ENCODE assay signal across 23 cellular contexts in genomic region chr5:157381746-157382145, GRCh38.
A peak's percentile ranks its signal among the peaks of the same experiment; 100 is the strongest.
DNase-seq lines count a peak whose midpoint lies in the region; ATAC-seq and TF ChIP-seq lines count a peak whose summit lies in the region.
"Had no signal": no experiment of that assay in that cellular context is flagged by ENCODE, and none has a peak within 500 bp of the region (broad histone marks: within the 10 kb centered on the region; RNA-seq: fewer than 3 reads in every experiment).

No MANE protein-coding gene starts in this region.

- peaks cover 12% of the 10 kb centered on the region for H3K4me1 Mint-ChIP-seq in activated naive CD8-positive, alpha-beta T cell treated with anti-CD3 and anti-CD28 coated beads for 36 hours

- H3K4me1 ChIP-seq in cardiac muscle cell (ENCODE audit: low read depth) (peaks cover 32% of the 10 kb centered on the region), muscle layer of colon (ENCODE audit: insufficient read depth, low read length) (peaks cover 65% of the 10 kb centered on the region), transverse colon (peaks cover 0 to 12% (median 4%) of the 10 kb centered on the region in 4 donors)
- H3K4me1 ChIP-seq: esophagus squamous epithelium had no signal

- H3K4me3 Mint-ChIP-seq in activated naive CD8-positive, alpha-beta T cell treated with anti-CD3 and anti-CD28 coated beads for 36 hours: no peak overlapping the region
- H3K4me3 Mint-ChIP-seq: activated CD4-positive, alpha-beta memory T cell treated with anti-CD3 and anti-CD28 coated beads, Interleukin-2, amount 10 ng/mL, durations not matched to agents 7 days and 5 days; CD4-positive, alpha-beta memory T cell; memory B cell; nephron progenitor cell; stimulated activated memory B cell treated with anti-CD40 and anti-IgM and Interleukin-4, amounts not matched to agents 10 μg/mL and 1 μg/mL and 100 μg/mL, for 72 hours; type B pancreatic cell had no signal

- H3K27ac Mint-ChIP-seq in activated naive CD8-positive, alpha-beta T cell treated with anti-CD3 and anti-CD28 coated beads for 36 hours: peak overlapping the region; percentile 38
- H3K27ac Mint-ChIP-seq: activated CD4-positive, alpha-beta memory T cell treated with anti-CD3 and anti-CD28 coated beads, Interleukin-2, amount 10 ng/mL, durations not matched to agents 7 days and 5 days; memory B cell; nephron progenitor cell; stimulated activated memory B cell treated with anti-CD40 and anti-IgM and Interleukin-4, amounts not matched to agents 10 μg/mL and 1 μg/mL and 100 μg/mL, for 72 hours; type B pancreatic cell had no signal

- in situ Hi-C loops in transverse colon (cut with MboI; ENCODE audit: low pct_ligation_motif_present in 1 of 4, low pct_unique_long_range_greater_than_20kb in 1 of 4, low sequenced_read_pairs in 3 of 4): no loop called here

- WGBS in transverse colon (ENCODE audit: low coverage in 1 of 2), 2 donors: 79 to 85% methylated on average over 2 to 4 of the region's 4 CpGs

- no peak for DNase-seq in cardiac muscle cell (ENCODE audit: low read depth in 1 of 2, low spot score in 1 of 2)
- DNase-seq in left ventricle myocardium superior: no peak
- no peak for DNase-seq in activated naive CD8-positive, alpha-beta T cell treated with anti-CD3 and anti-CD28 coated beads for 36 hours
- no peak for DNase-seq in transverse colon
- no peak for DNase-seq in HuH-7.5 (ENCODE audit: low spot score)
- no peak for DNase-seq in T-helper 2 cell
- DNase-seq: activated CD4-positive, alpha-beta memory T cell treated with anti-CD3 and anti-CD28 coated beads, Interleukin-2, amount 10 ng/mL, durations not matched to agents 7 days and 5 days; CD4-positive, alpha-beta memory T cell; effector CD4-positive, alpha-beta T cell; esophagus squamous epithelium; KG1; kidney glomerular epithelial cell; MV-4-11; NCI-H1694 treated with DMSO at 0.1 percent for 48 hours; NCI-H774; nephron progenitor cell; SHP77 had no signal

- peak overlapping the region; percentile 100 for H3K27ac ChIP-seq in cardiac muscle cell
- peak overlapping the region; percentile 88 for H3K27ac ChIP-seq in muscle layer of colon (ENCODE audit: low read depth, low read length)
- H3K27ac ChIP-seq in transverse colon: peak overlapping the region; percentile 77 to 87 (median 84)
- H3K27ac ChIP-seq: VCaP had no signal

- peaks cover 34% of the 10 kb centered on the region for H3K36me3 Mint-ChIP-seq in activated naive CD8-positive, alpha-beta T cell treated with anti-CD3 and anti-CD28 coated beads for 36 hours

- no peak for TF ChIP-seq POLR2A in transverse colon (IDR thresholded peaks at IDR 0.05)

- no peaks in the 10 kb centered on the region for H3K27me3 Mint-ChIP-seq in activated naive CD8-positive, alpha-beta T cell treated with anti-CD3 and anti-CD28 coated beads for 36 hours
- H3K27me3 Mint-ChIP-seq: activated CD4-positive, alpha-beta memory T cell treated with anti-CD3 and anti-CD28 coated beads, Interleukin-2, amount 10 ng/mL, durations not matched to agents 7 days and 5 days; CD4-positive, alpha-beta memory T cell; memory B cell; stimulated activated memory B cell treated with anti-CD40 and anti-IgM and Interleukin-4, amounts not matched to agents 10 μg/mL and 1 μg/mL and 100 μg/mL, for 72 hours; type B pancreatic cell had no signal

- no peak overlapping the region for H3K9ac ChIP-seq in muscle layer of colon (ENCODE audit: low read length)

- H3K4me3 ChIP-seq in cardiac muscle cell: no peak overlapping the region
- H3K4me3 ChIP-seq in muscle layer of colon (ENCODE audit: low read depth in 1 of 2, low read length in 2 of 2): no peak overlapping the region
- no peak overlapping the region for H3K4me3 ChIP-seq in transverse colon
- H3K4me3 ChIP-seq: esophagus squamous epithelium had no signal

- TF ChIP-seq CTCF in cardiac muscle cell (IDR thresholded peaks at IDR 0.05; ENCODE audit: low read depth, low read length): no peak
- no peak for TF ChIP-seq CTCF in transverse colon (IDR thresholded peaks at IDR 0.05)

- no peaks in the 10 kb centered on the region for H3K9me3 ChIP-seq in cardiac muscle cell (ENCODE audit: low read depth)
- no peaks in the 10 kb centered on the region for H3K9me3 ChIP-seq in muscle layer of colon (ENCODE audit: low read length)
- no peaks in the 10 kb centered on the region for H3K9me3 ChIP-seq in transverse colon
- H3K9me3 ChIP-seq: esophagus squamous epithelium had no signal

- no peaks in the 10 kb centered on the region for H3K9me3 Mint-ChIP-seq in activated naive CD8-positive, alpha-beta T cell treated with anti-CD3 and anti-CD28 coated beads for 36 hours
- H3K9me3 Mint-ChIP-seq: activated CD4-positive, alpha-beta memory T cell treated with anti-CD3 and anti-CD28 coated beads, Interleukin-2, amount 10 ng/mL, durations not matched to agents 7 days and 5 days; CD4-positive, alpha-beta memory T cell; memory B cell; nephron progenitor cell; stimulated activated memory B cell treated with anti-CD40 and anti-IgM and Interleukin-4, amounts not matched to agents 10 μg/mL and 1 μg/mL and 100 μg/mL, for 72 hours; type B pancreatic cell had no signal

- intact Hi-C loops in left ventricle myocardium superior (cut with micrococcal nuclease): no loop called here
- intact Hi-C loops in transverse colon (cut with DNase I; ENCODE audit: low total_unique reads): no loop called here

- H3K36me3 ChIP-seq in cardiac muscle cell: peaks cover 28% of the 10 kb centered on the region
- no peaks in the 10 kb centered on the region for H3K36me3 ChIP-seq in muscle layer of colon (ENCODE audit: insufficient read depth, low read length)
- no peaks in the 10 kb centered on the region for H3K36me3 ChIP-seq in transverse colon
- H3K36me3 ChIP-seq: esophagus squamous epithelium had no signal

- ATAC-seq in left ventricle myocardium superior (no peak), HG03196 (IDR thresholded peaks at IDR 0.05; ENCODE audit: unreplicated experiment) (no peak)
- ATAC-seq: stimulated activated memory B cell treated with anti-CD40 and anti-IgM and Interleukin-4, amounts not matched to agents 10 μg/mL and 1 μg/mL and 100 μg/mL, for 72 hours had no signal

- no peak for TF ChIP-seq EP300 in transverse colon (IDR thresholded peaks at IDR 0.05; ENCODE audit: low read depth)

- no peaks in the 10 kb centered on the region for H3K27me3 ChIP-seq in cardiac muscle cell
- H3K27me3 ChIP-seq in muscle layer of colon (ENCODE audit: control insufficient read depth in 1 of 2, insufficient read depth in 2 of 2, low read length in 2 of 2): no peaks in the 10 kb centered on the region
- no peaks in the 10 kb centered on the region for H3K27me3 ChIP-seq in transverse colon
- H3K27me3 ChIP-seq: esophagus squamous epithelium had no signal
